Comparison of ENCODE assay signal across 8 cellular contexts in genomic region chr1:201946224-201946908, GRCh38. TPM values are rescaled to one million over a fixed set of nuclear protein-coding genes. Genes with fewer than 3 reads are reported as not detected.
DNase-seq lines count a peak whose midpoint lies in the region; ATAC-seq lines count a peak whose summit lies in the region.

Gene LMOD1 (minus strand): TSS chr1:201946548. CDS start chr1:201946340, 208 bp downstream.

- H4K91ac ChIP-seq in mesenchymal stem cell (ENCODE audit: low read length) = peak within 1 kb of the TSS; percentile 67

- H2BK120ac ChIP-seq in mesenchymal stem cell (ENCODE audit: low read depth, low read length) = peak within 1 kb of the TSS; percentile 81

- no peaks in the 10 kb centered on the region for H3K9me3 Mint-ChIP-seq in activated naive CD4-positive, alpha-beta T cell treated with anti-CD3 and anti-CD28 coated beads, Interleukin-2, amount 50 U/mL, for 72 hours

- H3K4me3 ChIP-seq in esophagus (ENCODE audit: low read depth in 1 of 2, low read length in 2 of 2) (peak within 1 kb of the TSS; percentile 43 to 55), mesenchymal stem cell (ENCODE audit: insufficient read depth in 1 of 2, low read depth in 1 of 2, low read length in 2 of 2) (peak within 1 kb of the TSS; percentile 31 to 85)

- peak within 1 kb of the TSS; percentile 76 for H2AFZ ChIP-seq in mesenchymal stem cell (ENCODE audit: low read depth, low read length)

- peaks cover 0 to 7% of the 10 kb centered on the region in 2 donors for H3K4me1 ChIP-seq in esophagus (ENCODE audit: control insufficient read depth in 2 of 2, insufficient read depth in 2 of 2, low read length in 1 of 2)
- peaks cover 14% of the 10 kb centered on the region for H3K4me1 ChIP-seq in mesenchymal stem cell (ENCODE audit: control insufficient read depth, insufficient read depth, low read depth, low read length)

- peak within 1 kb of the TSS; percentile 85 for H3K4me2 ChIP-seq in mesenchymal stem cell (ENCODE audit: low read length, poor library complexity, severe bottlenecking)

- peak within 1 kb of the TSS; percentile 47 for H2AK5ac ChIP-seq in mesenchymal stem cell (ENCODE audit: low read length, severe bottlenecking)

- H3K36me3 Mint-ChIP-seq in activated naive CD4-positive, alpha-beta T cell treated with anti-CD3 and anti-CD28 coated beads, Interleukin-2, amount 50 U/mL, for 72 hours = peaks cover 0 to 10% of the 10 kb centered on the region in 2 donors

- no peak within 1 kb of the TSS for H2BK5ac ChIP-seq in mesenchymal stem cell (ENCODE audit: low read depth, low read length, poor library complexity, severe bottlenecking)

- H3K27me3 ChIP-seq in esophagus (ENCODE audit: control insufficient read depth in 1 of 2, insufficient read depth in 2 of 2, low read length in 2 of 2) (no peaks in the 10 kb centered on the region), mesenchymal stem cell (ENCODE audit: control insufficient read depth in 1 of 2, insufficient read depth in 1 of 2, low read length in 2 of 2) (no peaks in the 10 kb centered on the region)

- H3K27ac Mint-ChIP-seq in activated naive CD4-positive, alpha-beta T cell treated with anti-CD3 and anti-CD28 coated beads, Interleukin-2, amount 50 U/mL, for 72 hours = no peak within 1 kb of the TSS

- H3K9me3 ChIP-seq in esophagus (ENCODE audit: control insufficient read depth in 2 of 2, insufficient read depth in 1 of 2, low read depth in 1 of 2, low read length in 1 of 2) = no peaks in the 10 kb centered on the region
- no peaks in the 10 kb centered on the region for H3K9me3 ChIP-seq in mesenchymal stem cell (ENCODE audit: control insufficient read depth, low read length)

- no peaks in the 10 kb centered on the region for H3K79me1 ChIP-seq in mesenchymal stem cell (replicated peaks; ENCODE audit: low read length, poor library complexity, severe bottlenecking)

- peak within 1 kb of the TSS; percentile 27 to 72 for H3K23ac ChIP-seq in mesenchymal stem cell (ENCODE audit: low read length in 2 of 2)

- H2BK15ac ChIP-seq in mesenchymal stem cell (ENCODE audit: low read depth, poor library complexity, severe bottlenecking) = no peak within 1 kb of the TSS

- peak; percentile 18 to 46 for ATAC-seq in activated naive CD4-positive, alpha-beta T cell treated with anti-CD3 and anti-CD28 coated beads, Interleukin-2, amount 50 U/mL, for 72 hours
- no peak for ATAC-seq in GM18498 (IDR thresholded peaks at IDR 0.05; ENCODE audit: unreplicated experiment)
- ATAC-seq in GM21528 (IDR thresholded peaks at IDR 0.05; ENCODE audit: low FRiP score, unreplicated experiment) = no peak

- WGBS in esophagus, 2 donors = 5% methylated on average over 28 of the region's 28 CpGs
- 5% methylated on average over 26 of the region's 28 CpGs for WGBS in mesenchymal stem cell

- H4K8ac ChIP-seq in mesenchymal stem cell (ENCODE audit: low read length) = peak within 1 kb of the TSS; percentile 69

- no peak for DNase-seq in activated naive CD4-positive, alpha-beta T cell treated with anti-CD3 and anti-CD28 coated beads, Interleukin-2, amount 50 U/mL, for 72 hours (ENCODE audit: low spot score in 2 of 2)
- no peak for DNase-seq in activated naive CD4-positive, alpha-beta T cell treated with Interleukin-2 at 50 U/mL for 16 hours
- DNase-seq in SK-N-DZ (ENCODE audit: low spot score) (peak; percentile 72), mesenchymal stem cell (peak; percentile 96)

- H2BK12ac ChIP-seq in mesenchymal stem cell (ENCODE audit: low read length in 2 of 2) = peak within 1 kb of the TSS; percentile 86 to 91

- no peaks in the 10 kb centered on the region for H3K36me3 ChIP-seq in esophagus (ENCODE audit: control insufficient read depth in 2 of 2, insufficient read depth in 2 of 2, low read length in 1 of 2)
- H3K36me3 ChIP-seq in mesenchymal stem cell (ENCODE audit: control insufficient read depth in 1 of 2, insufficient read depth in 2 of 2, low read depth in 1 of 2, low read length in 2 of 2) = no peaks in the 10 kb centered on the region

- peak within 1 kb of the TSS; percentile 36 to 93 for H3K4ac ChIP-seq in mesenchymal stem cell (ENCODE audit: low read depth in 1 of 2, low read length in 2 of 2)

- H3K9ac ChIP-seq in mesenchymal stem cell (ENCODE audit: low read length) = peak within 1 kb of the TSS; percentile 84

- peak within 1 kb of the TSS in 1 of 2 experiments; percentile 3 for H3K14ac ChIP-seq in mesenchymal stem cell (ENCODE audit: low read length in 2 of 2)

- H3K27ac ChIP-seq in esophagus (ENCODE audit: low read depth in 2 of 2, low read length in 1 of 2) (peak within 1 kb of the TSS; percentile 84 to 89), mesenchymal stem cell (ENCODE audit: low read length, poor library complexity, severe bottlenecking) (peak within 1 kb of the TSS; percentile 81), temporal lobe (ENCODE audit: low read depth, low read length) (peak within 1 kb of the TSS; percentile 22)

- peak within 1 kb of the TSS; percentile 81 to 84 for H3K18ac ChIP-seq in mesenchymal stem cell (ENCODE audit: low read depth in 1 of 2, low read length in 2 of 2)

RNA-seq across cellular contexts. Expression of gene LMOD1, which starts in this region (rescaled TPM):
- not detected for total RNA-seq in activated naive CD4-positive, alpha-beta T cell treated with anti-CD3 and anti-CD28 coated beads, Interleukin-2, amount 50 U/mL, for 72 hours
- polyA plus RNA-seq in SK-N-DZ (2014; cell fraction: cytosol; rRNA removed) = not detected in 2 replicates
- polyA plus RNA-seq in SK-N-DZ (2014; cell fraction: nucleus; rRNA removed) = not detected in 2 replicates
- polyA plus RNA-seq in esophagus = 10 to 100 TPM; 30.2 to 60.4 TPM
- polyA plus RNA-seq in mesenchymal stem cell (2013, experiment 1 of 2) = 10.1 TPM
- 9.6 TPM for polyA plus RNA-seq in mesenchymal stem cell (2013, experiment 2 of 2)
- total RNA-seq in temporal lobe = 0.49 TPM

Comparison
In these comparisons a context has a peak if more than half of its experiments do, and no peak if none do; other contexts are left out.
1. Peak in ATAC-seq in activated naive CD4-positive, alpha-beta T cell treated with anti-CD3 and anti-CD28 coated beads, Interleukin-2, amount 50 U/mL, for 72 hours; RNA of the gene not detected or under 1 TPM.
2. DNase-seq: peak in SK-N-DZ (single experiment) and mesenchymal stem cell (single experiment); none in activated naive CD4-positive, alpha-beta T cell treated with anti-CD3 and anti-CD28 coated beads, Interleukin-2, amount 50 U/mL, for 72 hours (0 of 2) and activated naive CD4-positive, alpha-beta T cell treated with Interleukin-2 at 50 U/mL for 16 hours (single experiment).
3. H3K27ac ChIP-seq: peak in every context shown above with its lines; median percentile 86 in esophagus; 81 in mesenchymal stem cell; 22 in temporal lobe.